1 cellular context compared by ENCODE assay signal in genomic region chr5:16345454-16345853, GRCh38.
TF ChIP-seq lines count a peak whose summit lies in the region.

No MANE protein-coding gene starts in this region.

TF ChIP-seq in HCT116, 20 proteins besides CTCF, POLR2A, EP300 and RAD21 (continued from another document):
- no peak for TF ChIP-seq REST (IDR thresholded peaks at IDR 0.05; ENCODE audit: low read depth)
- TF ChIP-seq CEBPB (IDR thresholded peaks at IDR 0.05; ENCODE audit: low read depth): no peak
- TF ChIP-seq ELF1 (IDR thresholded peaks at IDR 0.05; ENCODE audit: borderline replicate concordance, low read depth): no peak
